Comparison of ENCODE assay signal across 11 cellular contexts in the genomic region with DNA sequence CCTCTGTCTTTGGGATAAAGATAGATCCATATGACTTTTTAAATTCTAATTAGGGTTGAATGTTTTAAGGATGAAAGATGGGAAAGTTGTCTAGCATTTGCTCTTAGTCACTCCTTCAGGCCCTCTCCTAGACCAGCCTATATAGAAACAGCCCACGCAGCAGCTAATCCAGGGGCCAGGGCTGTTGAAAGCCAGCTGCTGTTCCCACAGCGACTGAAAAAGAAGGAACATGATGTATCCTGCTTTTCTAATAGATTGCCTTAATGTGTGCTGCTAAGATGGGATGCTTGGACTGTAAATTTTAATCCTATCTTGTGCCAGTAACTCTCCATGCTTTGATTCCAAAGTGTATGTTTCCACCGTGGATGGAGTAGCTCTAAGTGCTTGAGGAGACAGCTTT. TPM values are rescaled to one million over a fixed set of nuclear protein-coding genes. Genes with fewer than 3 reads are reported as not detected.
DNase-seq lines count a peak whose midpoint lies in the region; ATAC-seq and TF ChIP-seq lines count a peak whose summit lies in the region.
"Had no signal": no experiment of that assay in that cellular context is flagged by ENCODE, and none has a peak within 500 bp of the region (broad histone marks: within the 10 kb centered on the region; RNA-seq: fewer than 3 reads in every experiment).

No MANE protein-coding gene starts in this region.

- TF ChIP-seq CTCF in left lung (IDR thresholded peaks at IDR 0.05) = no peak
- TF ChIP-seq CTCF in spleen (IDR thresholded peaks at IDR 0.05 in 8 of 11, conservative IDR thresholded peaks at IDR 0.05 in 3 of 11) = no peak
- TF ChIP-seq CTCF in uterus (IDR thresholded peaks at IDR 0.05) = no peak

- H3K27me3 ChIP-seq in left lung (no peaks in the 10 kb centered on the region), spleen (replicated peaks in 1 of 7) (no peaks in the 10 kb centered on the region), uterus (no peaks in the 10 kb centered on the region)
- H3K27me3 ChIP-seq in CD8-positive, alpha-beta memory T cell (ENCODE audit: insufficient read depth, low read length, poor library complexity, severe bottlenecking) = no peaks in the 10 kb centered on the region
- H3K27me3 ChIP-seq: right lobe of liver had no signal

- no peaks in the 10 kb centered on the region for H3K9me3 Mint-ChIP-seq in dendritic cell treated with granulocyte-macrophage colony-stimulating factor and Interleukin-4, amounts not matched to agents 40 ng/mL and 50 ng/mL, for 4 days
- H3K9me3 Mint-ChIP-seq in CD8-positive, alpha-beta memory T cell = no peaks in the 10 kb centered on the region
- H3K9me3 Mint-ChIP-seq: naive B cell had no signal

- H3K4me1 Mint-ChIP-seq in dendritic cell treated with granulocyte-macrophage colony-stimulating factor and Interleukin-4, amounts not matched to agents 40 ng/mL and 50 ng/mL, for 4 days (ENCODE audit: low read depth) = peaks cover 38% of the 10 kb centered on the region
- no peaks in the 10 kb centered on the region for H3K4me1 Mint-ChIP-seq in CD8-positive, alpha-beta memory T cell
- H3K4me1 Mint-ChIP-seq: naive B cell had no signal

- no peak overlapping the region for H3K4me3 ChIP-seq in left lung
- H3K4me3 ChIP-seq in spleen = no peak overlapping the region
- H3K4me3 ChIP-seq in uterus = no peak overlapping the region
- H3K4me3 ChIP-seq in CD8-positive, alpha-beta memory T cell (ENCODE audit: low read length) = no peak overlapping the region
- H3K4me3 ChIP-seq: right lobe of liver had no signal

- intact Hi-C loops in dendritic cell treated with granulocyte-macrophage colony-stimulating factor and Interleukin-4, amounts not matched to agents 40 ng/mL and 50 ng/mL, for 4 days (cut with micrococcal nuclease) = no loop called here
- intact Hi-C loops in left lung (cut with DNase I) = no loop called here
- intact Hi-C loops in spleen (cut with DNase I; ENCODE audit: low total_unique reads) = no loop called here
- intact Hi-C loops in uterus (cut with DNase I; ENCODE audit: low total_unique reads) = no loop called here

- DNase-seq in NCI-H187 treated with DMSO at 0.1 percent for 48 hours (lab: John Stamatoyannopoulos, UW) (peak; percentile 67), left lung (no peak), spleen (no peak), uterus (no peak)
- no peak for DNase-seq in stimulated activated naive CD4-positive, alpha-beta T cell treated with Interleukin-2 at 50 U/mL for 16 hours (lab: John Stamatoyannopoulos, UW)
- no peak for DNase-seq in CD8-positive, alpha-beta memory T cell
- DNase-seq: foreskin melanocyte, naive B cell, NCI-H226, right lobe of liver had no signal

- peaks cover 83% of the 10 kb centered on the region for H3K36me3 Mint-ChIP-seq in dendritic cell treated with granulocyte-macrophage colony-stimulating factor and Interleukin-4, amounts not matched to agents 40 ng/mL and 50 ng/mL, for 4 days (ENCODE audit: low read depth)
- peaks cover 10 to 81% (median 28%) of the 10 kb centered on the region in 3 donors for H3K36me3 Mint-ChIP-seq in CD8-positive, alpha-beta memory T cell

- TF ChIP-seq POLR2A in spleen (IDR thresholded peaks at IDR 0.05) (no peak), uterus (IDR thresholded peaks at IDR 0.05) (no peak)

- peaks cover 0 to 32% of the 10 kb centered on the region in 2 donors for H3K4me1 ChIP-seq in left lung
- peaks cover 0 to 27% (median 8%) of the 10 kb centered on the region in 6 donors for H3K4me1 ChIP-seq in spleen
- H3K4me1 ChIP-seq in uterus = no peaks in the 10 kb centered on the region
- no peaks in the 10 kb centered on the region for H3K4me1 ChIP-seq in CD8-positive, alpha-beta memory T cell (ENCODE audit: insufficient read depth, low read length)
- H3K4me1 ChIP-seq: right lobe of liver had no signal

- peak overlapping the region; percentile 47 for H3K27ac Mint-ChIP-seq in dendritic cell treated with granulocyte-macrophage colony-stimulating factor and Interleukin-4, amounts not matched to agents 40 ng/mL and 50 ng/mL, for 4 days
- H3K27ac Mint-ChIP-seq in CD8-positive, alpha-beta memory T cell = no peak overlapping the region
- H3K27ac Mint-ChIP-seq: naive B cell had no signal

- CTCF ChIA-PET in CD8-positive, alpha-beta memory T cell (lab: Charles Lee) = no interaction called here

- H3K36me3 ChIP-seq in left lung (peaks cover 0 to 71% of the 10 kb centered on the region in 2 donors), spleen (peaks cover 0 to 94% (median 18%) of the 10 kb centered on the region in 6 donors), uterus (no peaks in the 10 kb centered on the region)
- no peaks in the 10 kb centered on the region for H3K36me3 ChIP-seq in CD8-positive, alpha-beta memory T cell (ENCODE audit: insufficient read depth, low read length)

- H3K9me3 ChIP-seq in left lung = no peaks in the 10 kb centered on the region
- H3K9me3 ChIP-seq in spleen = no peaks in the 10 kb centered on the region
- H3K9me3 ChIP-seq in uterus = no peaks in the 10 kb centered on the region
- H3K9me3 ChIP-seq in CD8-positive, alpha-beta memory T cell (ENCODE audit: low read length) = no peaks in the 10 kb centered on the region
- H3K9me3 ChIP-seq: right lobe of liver had no signal

- POLR2A ChIA-PET in CD8-positive, alpha-beta memory T cell (lab: Charles Lee) = no interaction called here

- peak; percentile 35 for ATAC-seq in left lung

- H3K27me3 Mint-ChIP-seq in dendritic cell treated with granulocyte-macrophage colony-stimulating factor and Interleukin-4, amounts not matched to agents 40 ng/mL and 50 ng/mL, for 4 days = no peaks in the 10 kb centered on the region
- no peaks in the 10 kb centered on the region for H3K27me3 Mint-ChIP-seq in CD8-positive, alpha-beta memory T cell
- H3K27me3 Mint-ChIP-seq: naive B cell had no signal

- H3K27ac ChIP-seq in left lung (peak overlapping the region in 1 of 2 donors; percentile 8), spleen (peak overlapping the region in 5 of 8 donors; percentile 3 to 79 (median 28)), uterus (peak overlapping the region in 1 of 2 donors; percentile 1)
- no peak overlapping the region for H3K27ac ChIP-seq in CD8-positive, alpha-beta memory T cell (ENCODE audit: low read depth, low read length)
- H3K27ac ChIP-seq: right lobe of liver had no signal

- 52 to 69% (median 66%) methylated on average over 3 of the region's 3 CpGs for WGBS in spleen, 5 donors

- no peak overlapping the region for H3K4me3 Mint-ChIP-seq in dendritic cell treated with granulocyte-macrophage colony-stimulating factor and Interleukin-4, amounts not matched to agents 40 ng/mL and 50 ng/mL, for 4 days
- no peak overlapping the region for H3K4me3 Mint-ChIP-seq in CD8-positive, alpha-beta memory T cell
- H3K4me3 Mint-ChIP-seq: naive B cell had no signal

RNA-seq across cellular contexts. Expression of a gene that starts 33.0 kb away (rescaled TPM):
- 10 to 100 TPM; 17.4 to 34.5 TPM for total RNA-seq in left lung
- 10 to 100 TPM; 13.4 to 29.6 (median 20.9) TPM for total RNA-seq in spleen
- 1 to 10 TPM; 1.7 to 3.6 (median 2.0) TPM for polyA plus RNA-seq in spleen
- 10 to 100 TPM in 1 of 4 donors, 1 to 10 TPM in 3; 5.0 to 10.1 (median 5.8) TPM for total RNA-seq in uterus
- 1 to 10 TPM; 6.8 to 7.2 TPM for total RNA-seq in CD8-positive, alpha-beta memory T cell
- 1.9 TPM for polyA plus RNA-seq in CD8-positive, alpha-beta memory T cell
